ENCODE assay signal across 7 cellular contexts in genomic region chr3:170171563-170171962, GRCh38. TPM values are rescaled to one million over a fixed set of nuclear protein-coding genes. Genes with fewer than 3 reads are reported as not detected.
DNase-seq lines count a peak whose midpoint lies in the region; ATAC-seq and TF ChIP-seq lines count a peak whose summit lies in the region.

No MANE protein-coding gene starts in this region.

- peak overlapping the region in 9 of 10 donors; percentile 36 to 88 (median 72) for H3K27ac Mint-ChIP-seq in naive thymus-derived CD8-positive, alpha-beta T cell

- H3K9me3 ChIP-seq in adrenal gland (replicated peaks in 1 of 3) = no peaks in the 10 kb centered on the region

- intact Hi-C loops in adrenal gland (cut with DNase I) = no loop called here

- no peaks in the 10 kb centered on the region for H3K9me3 Mint-ChIP-seq in naive thymus-derived CD8-positive, alpha-beta T cell

- H3K27ac ChIP-seq in adrenal gland = no peak overlapping the region

- H3K27me3 Mint-ChIP-seq in naive thymus-derived CD8-positive, alpha-beta T cell = no peaks in the 10 kb centered on the region

- H3K4me1 Mint-ChIP-seq in naive thymus-derived CD8-positive, alpha-beta T cell = peaks cover 22 to 73% (median 65%) of the 10 kb centered on the region in 4 donors

- peaks cover 0 to 91% (median 44%) of the 10 kb centered on the region in 3 donors for H3K36me3 Mint-ChIP-seq in naive thymus-derived CD8-positive, alpha-beta T cell

- TF ChIP-seq POLR2A in adrenal gland (IDR thresholded peaks at IDR 0.05) = no peak

- H3K36me3 ChIP-seq in adrenal gland (replicated peaks in 1 of 2) = peaks cover 0 to 75% of the 10 kb centered on the region in 2 donors

- no peaks in the 10 kb centered on the region for H3K27me3 ChIP-seq in adrenal gland

- no peak for DNase-seq in naive thymus-derived CD8-positive, alpha-beta T cell
- DNase-seq in iPS-NIHi11 (ENCODE audit: low spot score) (no peak), LoVo (ENCODE audit: low spot score) (no peak), adrenal gland (no peak)

- no peak overlapping the region for H3K4me3 ChIP-seq in adrenal gland

- 78 to 88% (median 87%) methylated on average over 1 of the region's 1 CpG for WGBS in adrenal gland, 4 donors

- ATAC-seq in GM18868 (IDR thresholded peaks at IDR 0.05; ENCODE audit: unreplicated experiment) (peak; percentile 83), GM21717 (IDR thresholded peaks at IDR 0.05; ENCODE audit: unreplicated experiment) (peak; percentile 93), HG03558 (IDR thresholded peaks at IDR 0.05; ENCODE audit: extremely low read depth, unreplicated experiment) (peak; percentile 83)
- ATAC-seq in naive thymus-derived CD8-positive, alpha-beta T cell = no peak

- POLR2A ChIA-PET in naive thymus-derived CD8-positive, alpha-beta T cell (lab: Charles Lee) = interaction anchor here (1.3 to 1.5 kb wide), 2 partner anchors 9 to 10 kb away, joined by 5 to 6 read pairs; partner anchors contain the start of gene PHC3

- TF ChIP-seq CTCF in adrenal gland (IDR thresholded peaks at IDR 0.05) = no peak

- H3K4me3 Mint-ChIP-seq in naive thymus-derived CD8-positive, alpha-beta T cell = peak overlapping the region in 9 of 10 donors; percentile 15 to 69 (median 44)

- H3K4me1 ChIP-seq in adrenal gland (replicated peaks in 1 of 2) = peaks cover 0 to 18% of the 10 kb centered on the region in 2 donors

RNA-seq across cellular contexts. Expression of gene PHC3, which starts 10.0 kb away (rescaled TPM):
- 100 to 1,000 TPM; 166 to 187 TPM for total RNA-seq in naive thymus-derived CD8-positive, alpha-beta T cell
- 10 to 100 TPM; 34.5 to 54.8 (median 38.8) TPM for polyA plus RNA-seq in naive thymus-derived CD8-positive, alpha-beta T cell
- 100 to 1,000 TPM in 1 of 8 donors, 10 to 100 TPM in 7; 31.7 to 112 (median 59.1) TPM for total RNA-seq in adrenal gland
- 10 to 100 TPM in 2 of 3 donors, 1 to 10 TPM in 1; 4.4 to 32.0 (median 15.8) TPM for polyA plus RNA-seq in adrenal gland

RNA-seq across cellular contexts. Expression of gene PRKCI, which starts 50.7 kb away (rescaled TPM):
- total RNA-seq in naive thymus-derived CD8-positive, alpha-beta T cell = 10 to 100 TPM; 23.4 to 27.8 TPM
- polyA plus RNA-seq in naive thymus-derived CD8-positive, alpha-beta T cell = 10 to 100 TPM; 10.8 to 15.0 (median 14.1) TPM
- 10 to 100 TPM in 7 of 8 donors, 1 to 10 TPM in 1; 6.2 to 29.2 (median 15.4) TPM for total RNA-seq in adrenal gland
- 10 to 100 TPM in 1 of 3 donors, 1 to 10 TPM in 2; 4.8 to 10.9 (median 5.8) TPM for polyA plus RNA-seq in adrenal gland

Comparison
In these comparisons a context has a peak if more than half of its experiments do, and no peak if none do; other contexts are left out.
1. ATAC-seq: peak in GM18868 (single experiment), GM21717 (single experiment) and HG03558 (single experiment); none in naive thymus-derived CD8-positive, alpha-beta T cell (0 of 2).